ENCODE assay signal across 3 cellular contexts in the genomic region with DNA sequence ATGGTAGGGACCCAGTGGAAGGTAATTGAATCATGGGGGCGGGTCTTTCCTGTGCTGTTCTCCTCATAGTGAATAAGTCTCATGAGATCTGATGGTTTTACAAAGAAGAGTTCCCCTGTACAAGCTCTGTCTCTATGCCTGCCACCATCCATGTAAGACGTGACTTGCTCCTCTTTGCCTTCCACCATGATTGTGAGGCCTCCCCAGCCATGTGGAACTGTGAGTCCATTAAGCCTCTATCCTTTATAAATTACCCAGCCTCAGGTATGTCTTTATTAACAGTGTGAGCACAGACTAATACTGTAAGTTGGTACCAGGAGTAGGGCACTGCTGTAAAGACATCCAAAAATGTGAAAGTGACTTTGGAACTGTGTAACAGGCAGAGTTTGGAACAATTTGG. TPM values are rescaled to one million over a fixed set of nuclear protein-coding genes. Genes with fewer than 3 reads are reported as not detected.
"Had no signal": no experiment of that assay in that cellular context is flagged by ENCODE, and none has a peak within 500 bp of the region (broad histone marks: within the 10 kb centered on the region; RNA-seq: fewer than 3 reads in every experiment).

No MANE protein-coding gene starts in this region.

RNA-seq across cellular contexts. Expression of gene OR9K2, which starts 45.6 kb away (rescaled TPM):
- total RNA-seq: LHCN-M2, M059J, NCI-H460 had no signal

RNA-seq across cellular contexts. Expression of gene OR10A7, which starts 49.0 kb away (rescaled TPM):
- total RNA-seq: LHCN-M2, M059J, NCI-H460 had no signal
